Comparison of ENCODE assay signal across 30 cellular contexts in the genomic region with DNA sequence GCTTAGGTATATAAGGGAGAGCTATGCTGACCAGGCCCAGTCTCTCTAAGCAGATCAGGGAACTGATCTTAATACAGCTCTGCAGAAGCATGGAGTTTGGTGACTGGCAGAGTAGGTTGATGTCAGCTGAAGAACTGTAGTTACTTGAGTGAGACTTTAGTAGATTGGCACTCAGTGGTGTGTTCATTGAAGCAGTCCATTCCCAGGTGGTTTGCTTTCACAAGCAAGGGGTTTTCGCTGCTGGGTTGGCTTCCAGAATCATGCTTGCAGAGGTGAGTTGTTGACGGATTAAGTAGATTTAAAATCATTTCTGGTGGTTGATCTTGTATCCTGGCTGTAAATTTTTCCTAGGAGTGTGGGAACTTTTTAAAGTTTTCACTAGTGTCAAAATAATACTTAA.
"Had no signal": no experiment of that assay in that cellular context is flagged by ENCODE, and none has a peak within 500 bp of the region (broad histone marks: within the 10 kb centered on the region; RNA-seq: fewer than 3 reads in every experiment).

No MANE protein-coding gene starts in this region.

- H3K4me1 ChIP-seq: ascending aorta, breast epithelium, colonic mucosa, esophagus squamous epithelium, gastroesophageal sphincter, heart right ventricle had no signal

- H3K9me3 Mint-ChIP-seq: activated B cell treated with CpG ODN at 0.5 μM for 24 hours; activated naive CD4-positive, alpha-beta T cell treated with anti-CD3 and anti-CD28 coated beads for 36 hours; activated naive CD4-positive, alpha-beta T cell treated with anti-CD3 and anti-CD28 coated beads, Interleukin-2, amount 50 U/mL, for 72 hours; activated naive CD8-positive, alpha-beta T cell treated with anti-CD3 and anti-CD28 coated beads, Interleukin-2, amount 10 ng/mL, durations not matched to agents 7 days and 5 days; activated T-helper 1 cell treated with anti-CD3 and anti-CD28 coated beads, Interleukin-12 subunit alpha, Interleukin-12 subunit beta, Interleukin-2, Interleukin-4 antibody, amounts not matched to agents 30 ng/mL and 10 ng/mL and 1 ng/mL, durations not matched to agents 14 hours and 24 hours and 36 hours; activated T-helper 2 cell treated with anti-CD3 and anti-CD28 coated beads, Interferon-gamma antibody, Interleukin-2, Interleukin-4, amounts not matched to agents 10 μg/mL and 5 μg/mL and 100 μg/mL, durations not matched to agents 14 hours and 24 hours and 36 hours had no signal

- H3K9me3 ChIP-seq: ascending aorta, breast epithelium, colonic mucosa, esophagus squamous epithelium, gastroesophageal sphincter, heart right ventricle had no signal

- DNase-seq: activated B cell treated with CpG ODN at 0.5 μM for 24 hours; activated CD4-positive, alpha-beta T cell treated with anti-CD3 and anti-CD28 coated beads for 48 hours; activated CD4-positive, alpha-beta T cell treated with anti-CD3 and anti-CD28 coated beads, Interleukin-2, amount 50 U/mL, for 1 hour; activated CD4-positive, alpha-beta T cell treated with anti-CD3 and anti-CD28 coated beads, Interleukin-2, amount 50 U/mL, for 48 hours; activated CD8-positive, alpha-beta memory T cell treated with anti-CD3 and anti-CD28 coated beads, Interleukin-2, amount 10 ng/mL, durations not matched to agents 7 days and 5 days; activated CD8-positive, alpha-beta memory T cell treated with anti-CD3 and anti-CD28 coated beads, Interleukin-2, amount 50 U/mL, for 4 hours; activated CD8-positive, alpha-beta T cell treated with anti-CD3 and anti-CD28 coated beads, Interleukin-2, amount 10 ng/mL, durations not matched to agents 7 days and 5 days; activated effector memory CD4-positive, alpha-beta T cell treated with anti-CD3 and anti-CD28 coated beads, Interleukin-2, amount 50 U/mL, for 16 hours; activated naive CD4-positive, alpha-beta T cell treated with anti-CD3 and anti-CD28 coated beads for 36 hours; activated naive CD8-positive, alpha-beta T cell treated with anti-CD3 and anti-CD28 coated beads, Interleukin-2, amount 10 ng/mL, durations not matched to agents 7 days and 5 days; activated T-cell treated with anti-CD3 and anti-CD28 coated beads, Interleukin-2, amount 50 U/mL, for 1 hour; activated T-cell treated with anti-CD3 and anti-CD28 coated beads, Interleukin-2, amount 50 U/mL, for 48 hours; central memory CD4-positive, alpha-beta T cell; cerebellar nuclear complex; colonic mucosa; effector CD8-positive, alpha-beta T cell; esophagus squamous epithelium; foreskin melanocyte; heart right ventricle; T-helper 2 cell had no signal

- H3K27me3 ChIP-seq: ascending aorta, breast epithelium, cardiac muscle cell, colonic mucosa, esophagus squamous epithelium, gastroesophageal sphincter, heart right ventricle had no signal

- H3K27ac Mint-ChIP-seq: activated B cell treated with CpG ODN at 0.5 μM for 24 hours; activated CD8-positive, alpha-beta memory T cell treated with anti-CD3 and anti-CD28 coated beads, Interleukin-2, amount 10 ng/mL, durations not matched to agents 7 days and 5 days; activated CD8-positive, alpha-beta T cell treated with anti-CD3 and anti-CD28 coated beads, Interleukin-2, amount 10 ng/mL, durations not matched to agents 7 days and 5 days; activated naive CD4-positive, alpha-beta T cell treated with anti-CD3 and anti-CD28 coated beads for 36 hours; activated naive CD4-positive, alpha-beta T cell treated with anti-CD3 and anti-CD28 coated beads, Interleukin-2, amount 50 U/mL, for 72 hours; activated naive CD8-positive, alpha-beta T cell treated with anti-CD3 and anti-CD28 coated beads, Interleukin-2, amount 10 ng/mL, durations not matched to agents 7 days and 5 days; activated T-helper 1 cell treated with anti-CD3 and anti-CD28 coated beads, Interleukin-12 subunit alpha, Interleukin-12 subunit beta, Interleukin-2, Interleukin-4 antibody, amounts not matched to agents 30 ng/mL and 10 ng/mL and 1 ng/mL, durations not matched to agents 14 hours and 24 hours and 36 hours; activated T-helper 2 cell treated with anti-CD3 and anti-CD28 coated beads, Interferon-gamma antibody, Interleukin-2, Interleukin-4, amounts not matched to agents 10 μg/mL and 5 μg/mL and 100 μg/mL, durations not matched to agents 14 hours and 24 hours and 36 hours had no signal

- H3K4me3 Mint-ChIP-seq: activated B cell treated with CpG ODN at 0.5 μM for 24 hours; activated CD8-positive, alpha-beta memory T cell treated with anti-CD3 and anti-CD28 coated beads, Interleukin-2, amount 10 ng/mL, durations not matched to agents 7 days and 5 days; activated CD8-positive, alpha-beta T cell treated with anti-CD3 and anti-CD28 coated beads, Interleukin-2, amount 10 ng/mL, durations not matched to agents 7 days and 5 days; activated naive CD4-positive, alpha-beta T cell treated with anti-CD3 and anti-CD28 coated beads for 36 hours; activated naive CD8-positive, alpha-beta T cell treated with anti-CD3 and anti-CD28 coated beads, Interleukin-2, amount 10 ng/mL, durations not matched to agents 7 days and 5 days; activated T-helper 1 cell treated with anti-CD3 and anti-CD28 coated beads, Interleukin-12 subunit alpha, Interleukin-12 subunit beta, Interleukin-2, Interleukin-4 antibody, amounts not matched to agents 30 ng/mL and 10 ng/mL and 1 ng/mL, durations not matched to agents 14 hours and 24 hours and 36 hours had no signal

- H3K36me3 Mint-ChIP-seq: activated CD8-positive, alpha-beta memory T cell treated with anti-CD3 and anti-CD28 coated beads, Interleukin-2, amount 10 ng/mL, durations not matched to agents 7 days and 5 days; activated naive CD4-positive, alpha-beta T cell treated with anti-CD3 and anti-CD28 coated beads, Interleukin-2, amount 50 U/mL, for 72 hours; brain had no signal

- H3K27me3 Mint-ChIP-seq: activated B cell treated with CpG ODN at 0.5 μM for 24 hours had no signal

- ATAC-seq: activated CD4-positive, CD25-positive, alpha-beta regulatory T cell treated with anti-CD3 and anti-CD28 coated beads, Interleukin-2, amount 50 U/mL, for 24 hours; activated CD8-positive, alpha-beta memory T cell treated with anti-CD3 and anti-CD28 coated beads, Interleukin-2, amount 10 ng/mL, durations not matched to agents 7 days and 5 days; activated CD8-positive, alpha-beta T cell treated with anti-CD3 and anti-CD28 coated beads, Interleukin-2, amount 10 ng/mL, durations not matched to agents 7 days and 5 days; activated naive CD4-positive, alpha-beta T cell treated with anti-CD3 and anti-CD28 coated beads, Interleukin-2, amount 50 U/mL, for 72 hours; gastroesophageal sphincter; heart right ventricle had no signal

- H3K36me3 ChIP-seq: ascending aorta, breast epithelium, cardiac muscle cell, colonic mucosa, esophagus squamous epithelium, gastroesophageal sphincter, heart right ventricle had no signal

- H3K4me3 ChIP-seq: ascending aorta, breast epithelium, cardiac muscle cell, colonic mucosa, esophagus squamous epithelium, gastroesophageal sphincter, heart right ventricle had no signal

- H3K27ac ChIP-seq: ascending aorta, breast epithelium, cardiac muscle cell, colonic mucosa, epithelial cell of prostate, esophagus squamous epithelium, gastroesophageal sphincter, heart right ventricle had no signal
